8 cellular contexts compared by ENCODE assay signal in genomic region chr15:69475769-69476358, GRCh38. TPM values are rescaled to one million over a fixed set of nuclear protein-coding genes. Genes with fewer than 3 reads are reported as not detected.
DNase-seq lines count a peak whose midpoint lies in the region; ATAC-seq and TF ChIP-seq lines count a peak whose summit lies in the region.

No MANE protein-coding gene starts in this region.

- peak; percentile 88 for ATAC-seq in HCT116
- no peak for ATAC-seq in GM21786 (IDR thresholded peaks at IDR 0.05; ENCODE audit: unreplicated experiment)

- no peak overlapping the region for H3K27ac ChIP-seq in HCT116 (ENCODE audit: low read depth, low read length)

- CTCF ChIA-PET in HCT116 (lab: Charles Lee): interaction anchor here (0.6 to 3.3 kb wide), 4 partner anchors 8 to 1012 kb away, joined by 3 to 19 read pairs (median 6); no protein-coding TSS in a partner anchor

- H3K4me1 ChIP-seq in BE2C: no peaks in the 10 kb centered on the region
- no peaks in the 10 kb centered on the region for H3K4me1 ChIP-seq in HCT116 (ENCODE audit: control insufficient read depth in 1 of 2, insufficient read depth in 2 of 2, low read length in 2 of 2)

- no peak overlapping the region for H2AFZ ChIP-seq in HCT116 (ENCODE audit: low read depth, low read length, poor library complexity, severe bottlenecking)

- H3K4me3 ChIP-seq in BE2C (ENCODE audit: low read depth, low read length) (no peak overlapping the region), HCT116 (replicated peaks in 1 of 2; ENCODE audit: low read depth in 1 of 2, low read length in 2 of 2) (no peak overlapping the region)

- DNase-seq in BE2C: peak; percentile 78
- DNase-seq in HCT116 (ENCODE audit: low read depth, low spot score): peak; percentile 42
- peak; percentile 60 for DNase-seq in NOMO-1 treated with DMSO at 0.1 percent for 48 hours (lab: John Stamatoyannopoulos, UW; ENCODE audit: unreplicated experiment)
- DNase-seq in activated CD8-positive, alpha-beta memory T cell treated with anti-CD3 and anti-CD28 coated beads for 4 hours (ENCODE audit: low read depth in 2 of 2): peak; percentile 40 to 52
- DNase-seq in epidermal melanocyte (ENCODE audit: insufficient read length, low spot score): peak; percentile 75
- DNase-seq in mucosa of gallbladder (ENCODE audit: low spot score): peak; percentile 83
- peak; percentile 55 to 60 for DNase-seq in stimulated activated CD8-positive, alpha-beta memory T cell treated with anti-CD3 and anti-CD28 coated beads, Interleukin-7, amount 100 ng/mL, for 4 hours (ENCODE audit: low read depth in 2 of 2)

- no peak overlapping the region for H3K9ac ChIP-seq in HCT116 (ENCODE audit: low read length)

- no peaks in the 10 kb centered on the region for H3K27me3 ChIP-seq in BE2C
- no peaks in the 10 kb centered on the region for H3K27me3 ChIP-seq in HCT116 (ENCODE audit: insufficient read depth, low read length)

- RAD21 ChIA-PET in HCT116 (lab: Charles Lee; ENCODE audit: low non-redundant PET in 1 of 2, low total read pairs in 2 of 2, uncharacterized antibody in 2 of 2, unreplicated experiment in 2 of 2): no interaction called here

- no peaks in the 10 kb centered on the region for H3K36me3 ChIP-seq in BE2C
- no peaks in the 10 kb centered on the region for H3K36me3 ChIP-seq in HCT116 (ENCODE audit: control insufficient read depth in 1 of 2, insufficient read depth in 2 of 2, low read length in 2 of 2)

- peak; percentile 88 for TF ChIP-seq RAD21 in HCT116 (IDR thresholded peaks at IDR 0.05; ENCODE audit: low read depth)

- intact Hi-C loops in HCT116 (cut with micrococcal nuclease): loop anchor here (1.0 to 5.0 kb wide), 5 partner anchors 101 to 1011 kb away; no protein-coding TSS in a partner anchor

- TF ChIP-seq CTCF in BE2C (IDR thresholded peaks at IDR 0.05; ENCODE audit: low read depth, low read length) (peak; percentile 99), HCT116 (IDR thresholded peaks at IDR 0.05 in 2 of 3, conservative IDR thresholded peaks at IDR 0.05 in 1 of 3; ENCODE audit: borderline replicate concordance in 1 of 3, insufficient read depth in 1 of 3, low read depth in 2 of 3, low read length in 2 of 3) (peak; percentile 61 to 97 (median 83); a peak in 5 of 6 replicates)

- no TSS peak for BruUV-seq in HCT116 (replicated peaks; lab: Mats Ljungman, UMichigan)

- no peaks in the 10 kb centered on the region for H3K79me2 ChIP-seq in HCT116 (ENCODE audit: insufficient read depth, low read length)

- H4K20me1 ChIP-seq in HCT116 (ENCODE audit: insufficient read depth): no peaks in the 10 kb centered on the region

- H3K4me2 ChIP-seq in HCT116 (ENCODE audit: low read length): no peak overlapping the region

- POLR2A ChIA-PET in HCT116 (lab: Charles Lee): no interaction called here

- TF ChIP-seq POLR2A in HCT116 (IDR thresholded peaks at IDR 0.05; ENCODE audit: borderline replicate concordance, extremely low read depth, insufficient read depth, insufficient read length): no peak

- no peaks in the 10 kb centered on the region for H3K9me3 ChIP-seq in BE2C
- H3K9me3 ChIP-seq in HCT116 (ENCODE audit: control insufficient read depth in 1 of 2, insufficient read depth in 1 of 2, low read depth in 1 of 2, low read length in 2 of 2): no peaks in the 10 kb centered on the region

- no peaks in the 10 kb centered on the region for H3K9me2 ChIP-seq in HCT116 (ENCODE audit: insufficient read depth)

TF ChIP-seq in HCT116, 20 proteins besides CTCF, POLR2A, EP300 and RAD21:
- TF ChIP-seq ZFX (IDR thresholded peaks at IDR 0.05) (no peak), YY1 (IDR thresholded peaks at IDR 0.05; ENCODE audit: extremely low read depth, insufficient replicate concordance, low read depth, low read length) (peak; percentile 18)

RNA-seq across cellular contexts. Expression of gene RPLP1, which starts 23.2 kb away (rescaled TPM):
- 3,656 TPM for polyA plus RNA-seq in BE2C (2012; ENCODE audit: insufficient read depth, insufficient read length, low read depth)
- total RNA-seq in HCT116 (2021; ENCODE audit: unreplicated experiment): 3,138 TPM
- 3,494 and 5,245 TPM in 2 replicates for polyA plus RNA-seq in HCT116 (2012)
- 1,562 TPM for total RNA-seq in mucosa of gallbladder
